Comparison of ENCODE assay signal across 8 cellular contexts in genomic region chr15:64380130-64380870, GRCh38. TPM values are rescaled to one million over a fixed set of nuclear protein-coding genes. Genes with fewer than 3 reads are reported as not detected.
DNase-seq lines count a peak whose midpoint lies in the region; ATAC-seq and TF ChIP-seq lines count a peak whose summit lies in the region.
"Not testable (repeated sequence)": the region's sequence is repeated elsewhere in the genome, so short reads cannot be mapped to it uniquely, and the experiment has no call there.

No MANE protein-coding gene starts in this region.

- not testable (repeated sequence) for H3K9me3 ChIP-seq in CD4-positive, CD25-positive, alpha-beta regulatory T cell (ENCODE audit: control insufficient read depth in 2 of 2, low read length in 2 of 2); HUES48 (ENCODE audit: control insufficient read depth, insufficient read depth, low read length); Peyer's patch; hepatocyte (ENCODE audit: low read depth)

- not testable (repeated sequence) for H3K79me2 ChIP-seq in hepatocyte

- H3K4me3 ChIP-seq in CD4-positive, CD25-positive, alpha-beta regulatory T cell (ENCODE audit: low read depth, low read length) = peak overlapping the region; percentile 95
- H3K4me3 ChIP-seq in HUES48 (ENCODE audit: low read depth, low read length) = peak overlapping the region; percentile 90
- H3K4me3 ChIP-seq in Peyer's patch = peak overlapping the region in 3 of 4 donors; percentile 51 to 68 (median 54)
- H3K4me3 ChIP-seq in hepatocyte = not testable (repeated sequence)

- peak overlapping the region; percentile 83 for H3K4me2 ChIP-seq in hepatocyte

- not testable (repeated sequence) for H3K27me3 ChIP-seq in CD4-positive, CD25-positive, alpha-beta regulatory T cell (ENCODE audit: control insufficient read depth, insufficient read depth, low read length); HUES48 (ENCODE audit: control insufficient read depth, insufficient read depth, low read length); Peyer's patch; hepatocyte

- H3K27ac ChIP-seq in CD4-positive, CD25-positive, alpha-beta regulatory T cell (ENCODE audit: insufficient read depth, low read length, poor library complexity, severe bottlenecking) = peak overlapping the region; percentile 3
- peak overlapping the region; percentile 77 for H3K27ac ChIP-seq in HUES48 (ENCODE audit: low read depth, low read length)
- not testable (repeated sequence) for H3K27ac ChIP-seq in Peyer's patch, hepatocyte

- H3K4me1 ChIP-seq in CD4-positive, CD25-positive, alpha-beta regulatory T cell (ENCODE audit: control insufficient read depth, insufficient read depth, low read length, poor library complexity, severe bottlenecking) = peaks cover 20% of the 10 kb centered on the region
- not testable (repeated sequence) for H3K4me1 ChIP-seq in HUES48 (ENCODE audit: control insufficient read depth, insufficient read depth, low read length); hepatocyte (ENCODE audit: insufficient read depth)
- peaks cover 0 to 17% (median 2%) of the 10 kb centered on the region in 4 donors for H3K4me1 ChIP-seq in Peyer's patch

- 69% methylated on average over 11 of the region's 11 CpGs for WGBS in hepatocyte (ENCODE audit: low lambda C conversion rate, missing lambda C conversion rate)

- not testable (repeated sequence) for H3K27me3 Mint-ChIP-seq in CD4-positive, CD25-positive, alpha-beta regulatory T cell; activated T-cell treated with anti-CD3 and anti-CD28 coated beads, Interleukin-2, amount 50 U/mL, for 4 hours (ENCODE audit: low read depth); dendritic cell treated with granulocyte-macrophage colony-stimulating factor and Interleukin-4, amounts not matched to agents 40 ng/mL and 50 ng/mL, for 4 days; natural killer cell treated with Interleukin-12 subunit alpha and Interleukin-12 subunit beta and Interleukin-15 and Interleukin-18, amount 100 ng/mL, for 72 hours; stimulated activated naive CD8-positive, alpha-beta T cell treated with anti-CD3 and anti-CD28 coated beads, Interleukin-15, amount 100 ng/mL, for 72 hours

- not testable (repeated sequence) for H2AFZ ChIP-seq in hepatocyte

- peak overlapping the region; percentile 91 to 97 (median 94) for H3K4me3 Mint-ChIP-seq in CD4-positive, CD25-positive, alpha-beta regulatory T cell
- peak overlapping the region; percentile 83 for H3K4me3 Mint-ChIP-seq in activated T-cell treated with anti-CD3 and anti-CD28 coated beads, Interleukin-2, amount 50 U/mL, for 4 hours
- H3K4me3 Mint-ChIP-seq in dendritic cell treated with granulocyte-macrophage colony-stimulating factor and Interleukin-4, amounts not matched to agents 40 ng/mL and 50 ng/mL, for 4 days = peak overlapping the region; percentile 86
- peak overlapping the region; percentile 84 for H3K4me3 Mint-ChIP-seq in natural killer cell treated with Interleukin-12 subunit alpha and Interleukin-12 subunit beta and Interleukin-15 and Interleukin-18, amount 100 ng/mL, for 72 hours
- peak overlapping the region; percentile 91 to 96 for H3K4me3 Mint-ChIP-seq in stimulated activated naive CD8-positive, alpha-beta T cell treated with anti-CD3 and anti-CD28 coated beads, Interleukin-15, amount 100 ng/mL, for 72 hours

- not testable (repeated sequence) for H3K9me2 ChIP-seq in hepatocyte (replicated peaks; ENCODE audit: insufficient read depth)

- not testable (repeated sequence) for TF ChIP-seq CTCF in Peyer's patch (IDR thresholded peaks at IDR 0.05); hepatocyte (IDR thresholded peaks at IDR 0.05; ENCODE audit: poor library complexity)

- H3K36me3 ChIP-seq in CD4-positive, CD25-positive, alpha-beta regulatory T cell (ENCODE audit: control insufficient read depth, insufficient read depth, low read length); Peyer's patch; hepatocyte (replicated peaks; ENCODE audit: insufficient read depth, low read depth): not testable (repeated sequence)
- peaks cover 29% of the 10 kb centered on the region for H3K36me3 ChIP-seq in HUES48 (ENCODE audit: control insufficient read depth, insufficient read depth, low read length)

- H3K9ac ChIP-seq in HUES48 (ENCODE audit: low read depth, low read length) = peak overlapping the region; percentile 79

- ATAC-seq in CD4-positive, CD25-positive, alpha-beta regulatory T cell (ENCODE audit: low read depth in 2 of 2); activated T-cell treated with anti-CD3 and anti-CD28 coated beads, Interleukin-2, amount 50 U/mL, for 4 hours; natural killer cell treated with Interleukin-12 subunit alpha and Interleukin-12 subunit beta and Interleukin-15 and Interleukin-18, amount 100 ng/mL, for 72 hours; stimulated activated naive CD8-positive, alpha-beta T cell treated with anti-CD3 and anti-CD28 coated beads, Interleukin-15, amount 100 ng/mL, for 72 hours: not testable (repeated sequence)

- DNase-seq in CD4-positive, CD25-positive, alpha-beta regulatory T cell; Peyer's patch; activated T-cell treated with anti-CD3 and anti-CD28 coated beads, Interleukin-2, amount 50 U/mL, for 4 hours; hepatocyte (ENCODE audit: low spot score); natural killer cell treated with Interleukin-12 subunit alpha and Interleukin-12 subunit beta and Interleukin-15 and Interleukin-18, amount 100 ng/mL, for 72 hours (ENCODE audit: low spot score); stimulated activated naive CD8-positive, alpha-beta T cell treated with anti-CD3 and anti-CD28 coated beads, Interleukin-15, amount 100 ng/mL, for 72 hours: not testable (repeated sequence)

- H3K4me1 Mint-ChIP-seq in CD4-positive, CD25-positive, alpha-beta regulatory T cell = peaks cover 11 to 24% (median 17%) of the 10 kb centered on the region in 4 donors
- H3K4me1 Mint-ChIP-seq in activated T-cell treated with anti-CD3 and anti-CD28 coated beads, Interleukin-2, amount 50 U/mL, for 4 hours (ENCODE audit: low read depth) = peaks cover 11% of the 10 kb centered on the region
- peaks cover 15% of the 10 kb centered on the region for H3K4me1 Mint-ChIP-seq in dendritic cell treated with granulocyte-macrophage colony-stimulating factor and Interleukin-4, amounts not matched to agents 40 ng/mL and 50 ng/mL, for 4 days (ENCODE audit: low read depth)
- H3K4me1 Mint-ChIP-seq in natural killer cell treated with Interleukin-12 subunit alpha and Interleukin-12 subunit beta and Interleukin-15 and Interleukin-18, amount 100 ng/mL, for 72 hours (ENCODE audit: low read depth in 2 of 2) = peaks cover 12 to 21% of the 10 kb centered on the region in 2 donors
- H3K4me1 Mint-ChIP-seq in stimulated activated naive CD8-positive, alpha-beta T cell treated with anti-CD3 and anti-CD28 coated beads, Interleukin-15, amount 100 ng/mL, for 72 hours = peaks cover 35% of the 10 kb centered on the region

- not testable (repeated sequence) for H4K20me1 ChIP-seq in hepatocyte (ENCODE audit: insufficient read depth, poor library complexity, severe bottlenecking)

- intact Hi-C loops in dendritic cell treated with granulocyte-macrophage colony-stimulating factor and Interleukin-4, amounts not matched to agents 40 ng/mL and 50 ng/mL, for 4 days (cut with micrococcal nuclease) = not testable (repeated sequence)

- H3K36me3 Mint-ChIP-seq in CD4-positive, CD25-positive, alpha-beta regulatory T cell; activated T-cell treated with anti-CD3 and anti-CD28 coated beads, Interleukin-2, amount 50 U/mL, for 4 hours (ENCODE audit: insufficient read depth); dendritic cell treated with granulocyte-macrophage colony-stimulating factor and Interleukin-4, amounts not matched to agents 40 ng/mL and 50 ng/mL, for 4 days (ENCODE audit: low read depth); natural killer cell treated with Interleukin-12 subunit alpha and Interleukin-12 subunit beta and Interleukin-15 and Interleukin-18, amount 100 ng/mL, for 72 hours: not testable (repeated sequence)

- not testable (repeated sequence) for H3K9me3 Mint-ChIP-seq in CD4-positive, CD25-positive, alpha-beta regulatory T cell; activated T-cell treated with anti-CD3 and anti-CD28 coated beads, Interleukin-2, amount 50 U/mL, for 4 hours; dendritic cell treated with granulocyte-macrophage colony-stimulating factor and Interleukin-4, amounts not matched to agents 40 ng/mL and 50 ng/mL, for 4 days; natural killer cell treated with Interleukin-12 subunit alpha and Interleukin-12 subunit beta and Interleukin-15 and Interleukin-18, amount 100 ng/mL, for 72 hours; stimulated activated naive CD8-positive, alpha-beta T cell treated with anti-CD3 and anti-CD28 coated beads, Interleukin-15, amount 100 ng/mL, for 72 hours

- H3K27ac Mint-ChIP-seq in CD4-positive, CD25-positive, alpha-beta regulatory T cell = peak overlapping the region; percentile 42 to 79 (median 56)
- peak overlapping the region; percentile 65 for H3K27ac Mint-ChIP-seq in dendritic cell treated with granulocyte-macrophage colony-stimulating factor and Interleukin-4, amounts not matched to agents 40 ng/mL and 50 ng/mL, for 4 days
- H3K27ac Mint-ChIP-seq in natural killer cell treated with Interleukin-12 subunit alpha and Interleukin-12 subunit beta and Interleukin-15 and Interleukin-18, amount 100 ng/mL, for 72 hours = peak overlapping the region; percentile 41 to 89
- H3K27ac Mint-ChIP-seq in stimulated activated naive CD8-positive, alpha-beta T cell treated with anti-CD3 and anti-CD28 coated beads, Interleukin-15, amount 100 ng/mL, for 72 hours = peak overlapping the region; percentile 96 to 97

- not testable (repeated sequence) for TF ChIP-seq POLR2A in Peyer's patch (IDR thresholded peaks at IDR 0.05)

RNA-seq across cellular contexts. Expression of gene PCLAF, which starts 0.9 kb away (rescaled TPM):
- 1.0 TPM for total RNA-seq in CD4-positive, CD25-positive, alpha-beta regulatory T cell
- polyA plus RNA-seq in CD4-positive, CD25-positive, alpha-beta regulatory T cell = 10 to 100 TPM in 2 of 4 donors, 1 to 10 TPM in 2; 9.1 to 27.0 (median 10.8) TPM
- total RNA-seq in Peyer's patch (1 to 10 TPM; 1.4 to 7.4 (median 4.5) TPM), hepatocyte (19.2 and 21.2 TPM in 2 replicates)
- total RNA-seq in activated T-cell treated with anti-CD3 and anti-CD28 coated beads, Interleukin-2, amount 50 U/mL, for 4 hours = 10 to 100 TPM; 19.9 to 31.7 (median 20.8) TPM
- polyA plus RNA-seq in hepatocyte = 25.3 and 30.2 TPM in 2 replicates
- 10 to 100 TPM; 47.7 to 90.0 TPM for total RNA-seq in natural killer cell treated with Interleukin-12 subunit alpha and Interleukin-12 subunit beta and Interleukin-15 and Interleukin-18, amount 100 ng/mL, for 72 hours

RNA-seq across cellular contexts. Expression of gene TRIP4, which starts 7.3 kb away (rescaled TPM):
- 26.3 TPM for total RNA-seq in CD4-positive, CD25-positive, alpha-beta regulatory T cell
- 10 to 100 TPM; 29.9 to 47.3 (median 39.9) TPM for polyA plus RNA-seq in CD4-positive, CD25-positive, alpha-beta regulatory T cell
- 10 to 100 TPM; 18.9 to 61.9 (median 19.9) TPM for total RNA-seq in Peyer's patch
- 10 to 100 TPM; 14.1 to 25.1 (median 20.1) TPM for total RNA-seq in activated T-cell treated with anti-CD3 and anti-CD28 coated beads, Interleukin-2, amount 50 U/mL, for 4 hours
- total RNA-seq in hepatocyte = 13.9 and 15.6 TPM in 2 replicates
- polyA plus RNA-seq in hepatocyte = 29.4 and 30.6 TPM in 2 replicates
- total RNA-seq in natural killer cell treated with Interleukin-12 subunit alpha and Interleukin-12 subunit beta and Interleukin-15 and Interleukin-18, amount 100 ng/mL, for 72 hours = 10 to 100 TPM; 36.6 to 42.9 TPM

RNA-seq across cellular contexts. Expression of gene CSNK1G1, which starts 24.3 kb away (rescaled TPM):
- total RNA-seq in CD4-positive, CD25-positive, alpha-beta regulatory T cell = 27.6 TPM
- polyA plus RNA-seq in CD4-positive, CD25-positive, alpha-beta regulatory T cell = 10 to 100 TPM; 14.4 to 18.8 (median 14.8) TPM
- 10 to 100 TPM; 12.3 to 36.5 (median 24.2) TPM for total RNA-seq in Peyer's patch
- total RNA-seq in activated T-cell treated with anti-CD3 and anti-CD28 coated beads, Interleukin-2, amount 50 U/mL, for 4 hours = 10 to 100 TPM; 24.4 to 27.4 (median 25.1) TPM
- 16.2 and 18.1 TPM in 2 replicates for total RNA-seq in hepatocyte
- 7.7 and 8.5 TPM in 2 replicates for polyA plus RNA-seq in hepatocyte
- 10 to 100 TPM; 35.4 to 47.5 TPM for total RNA-seq in natural killer cell treated with Interleukin-12 subunit alpha and Interleukin-12 subunit beta and Interleukin-15 and Interleukin-18, amount 100 ng/mL, for 72 hours
